ENCODE assay signal across 24 cellular contexts in the genomic region with DNA sequence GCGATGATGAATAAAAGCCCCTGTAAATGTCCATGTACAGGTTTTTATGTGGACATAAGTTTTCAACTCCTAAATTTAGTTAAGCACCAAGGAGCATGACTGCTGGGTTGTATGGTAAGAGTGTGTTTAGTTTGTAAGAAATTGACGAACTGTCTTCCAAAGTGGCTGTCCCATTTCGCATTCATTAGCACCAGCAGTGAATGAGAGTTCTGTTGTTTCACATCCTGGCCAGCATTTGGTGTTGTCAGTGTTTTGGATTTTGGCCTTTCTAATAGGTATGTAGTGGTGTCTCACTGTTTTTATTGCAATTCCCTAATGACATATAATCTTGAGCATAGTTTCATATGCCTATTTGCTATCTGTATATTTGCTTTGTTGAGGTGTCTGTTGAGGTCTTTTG.
"Had no signal": no experiment of that assay in that cellular context is flagged by ENCODE, and none has a peak within 500 bp of the region (broad histone marks: within the 10 kb centered on the region; RNA-seq: fewer than 3 reads in every experiment).

No MANE protein-coding gene starts in this region.

- H3K27ac ChIP-seq: HL-60, KMS-11, SJSA1 had no signal

- H3K27me3 ChIP-seq: SJSA1 had no signal

- H3K9me3 ChIP-seq: SK-N-SH had no signal

- H3K4me3 ChIP-seq: K562, SJSA1 had no signal

- H3K27me3 Mint-ChIP-seq: IgD-negative memory B cell had no signal

- DNase-seq: Kasumi-1, MV-4-11, NCI-H1048, NCI-H1105, NCI-H1417, NCI-H1436 treated with DMSO at 0.1 percent for 48 hours, NCI-H1694, NCI-H187 treated with DMSO at 0.1 percent for 48 hours, NCI-H2029 treated with DMSO at 0.1 percent for 48 hours, NCI-H226, NCI-H446, NCI-H510A, NCI-H524 treated with DMSO at 0.1 percent for 48 hours, NCI-H69, NCI-H774, Right ventricle myocardium superior, RPMI8226, SIG-M5, SK-N-SH had no signal
